In the genomic region with DNA sequence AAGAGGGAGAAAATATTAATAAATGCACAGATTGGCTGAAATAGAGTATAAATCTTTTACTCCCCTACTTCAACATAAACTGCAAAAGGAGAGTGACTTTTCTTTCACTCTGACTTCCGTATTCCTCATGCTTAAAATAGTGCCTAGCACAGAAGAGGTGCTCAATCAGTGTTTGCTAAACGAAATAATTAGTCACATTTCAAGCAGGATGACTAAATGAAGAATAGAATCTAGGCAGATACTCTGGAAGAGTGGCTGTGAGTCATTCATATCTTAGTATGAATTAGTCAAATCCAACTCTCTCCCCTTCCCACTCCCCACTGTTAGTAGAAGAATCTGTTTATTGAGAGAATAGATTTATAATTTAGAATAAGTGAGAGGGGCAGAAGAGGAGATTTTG, we compare ENCODE assay signal across 8 cellular contexts. TPM values are rescaled to one million over a fixed set of nuclear protein-coding genes. Genes with fewer than 3 reads are reported as not detected.
DNase-seq lines count a peak whose midpoint lies in the region; ATAC-seq and TF ChIP-seq lines count a peak whose summit lies in the region.

No MANE protein-coding gene starts in this region.

- H3K9me3 Mint-ChIP-seq in activated naive CD8-positive, alpha-beta T cell treated with anti-CD3 and anti-CD28 coated beads, Interleukin-2, amount 50 U/mL, for 24 hours: no peaks in the 10 kb centered on the region
- no peaks in the 10 kb centered on the region for H3K9me3 Mint-ChIP-seq in mesothelial cell of epicardium

- peak overlapping the region; percentile 92 for H3K27ac Mint-ChIP-seq in activated naive CD8-positive, alpha-beta T cell treated with anti-CD3 and anti-CD28 coated beads, Interleukin-2, amount 50 U/mL, for 24 hours
- no peak overlapping the region for H3K27ac Mint-ChIP-seq in mesothelial cell of epicardium

- peak overlapping the region; percentile 72 for H3K4me3 Mint-ChIP-seq in activated naive CD8-positive, alpha-beta T cell treated with anti-CD3 and anti-CD28 coated beads, Interleukin-2, amount 50 U/mL, for 24 hours
- H3K4me3 Mint-ChIP-seq in mesothelial cell of epicardium: no peak overlapping the region

- no peaks in the 10 kb centered on the region for H3K27me3 Mint-ChIP-seq in activated naive CD8-positive, alpha-beta T cell treated with anti-CD3 and anti-CD28 coated beads, Interleukin-2, amount 50 U/mL, for 24 hours
- H3K27me3 Mint-ChIP-seq in mesothelial cell of epicardium (ENCODE audit: low read depth): no peaks in the 10 kb centered on the region

- peaks cover 56% of the 10 kb centered on the region for H3K36me3 Mint-ChIP-seq in activated naive CD8-positive, alpha-beta T cell treated with anti-CD3 and anti-CD28 coated beads, Interleukin-2, amount 50 U/mL, for 24 hours (ENCODE audit: low read depth)
- no peaks in the 10 kb centered on the region for H3K36me3 Mint-ChIP-seq in mesothelial cell of epicardium

- ATAC-seq in HG02852 (IDR thresholded peaks at IDR 0.05; ENCODE audit: unreplicated experiment) (peak; percentile 33), HG03439 (IDR thresholded peaks at IDR 0.05; ENCODE audit: unreplicated experiment) (no peak)
- ATAC-seq in activated naive CD8-positive, alpha-beta T cell treated with anti-CD3 and anti-CD28 coated beads, Interleukin-2, amount 50 U/mL, for 24 hours: peak; percentile 67

- peak; percentile 93 for DNase-seq in ELR (ENCODE audit: low read depth)
- no peak for DNase-seq in activated naive CD8-positive, alpha-beta T cell treated with anti-CD3 and anti-CD28 coated beads, Interleukin-2, amount 50 U/mL, for 24 hours
- DNase-seq in myocyte (ENCODE audit: low read depth): peak; percentile 33
- no peak for DNase-seq in SKM-1 (lab: John Stamatoyannopoulos, UW; ENCODE audit: unreplicated experiment)
- DNase-seq in COR-L47 (lab: John Stamatoyannopoulos, UW): no peak
- DNase-seq in mesothelial cell of epicardium (ENCODE audit: low spot score in 2 of 2, unreplicated experiment in 2 of 2): no peak

- H3K4me1 Mint-ChIP-seq in activated naive CD8-positive, alpha-beta T cell treated with anti-CD3 and anti-CD28 coated beads, Interleukin-2, amount 50 U/mL, for 24 hours: peaks cover 86% of the 10 kb centered on the region
- peaks cover under 1% of the 10 kb centered on the region for H3K4me1 Mint-ChIP-seq in mesothelial cell of epicardium

- TF ChIP-seq CTCF in mesothelial cell of epicardium (IDR thresholded peaks at IDR 0.05; ENCODE audit: unreplicated experiment): no peak

RNA-seq across cellular contexts. Expression of gene CD274, which starts 4.8 kb away (rescaled TPM):
- 0.78 and 0.94 TPM in 2 replicates for total RNA-seq in myocyte
- polyA plus RNA-seq in myocyte (2012): 1.2 TPM
- total RNA-seq in mesothelial cell of epicardium: 0.20 to 0.38 TPM (median 0.29 TPM) in 3 replicates

RNA-seq across cellular contexts. Expression of gene PLGRKT, which starts 17.5 kb away (rescaled TPM):
- total RNA-seq in myocyte (45.7 and 46.9 TPM in 2 replicates), mesothelial cell of epicardium (18.2 to 21.7 TPM (median 19.6 TPM) in 3 replicates)
- polyA plus RNA-seq in myocyte (2012): 29.8 TPM

RNA-seq across cellular contexts. Expression of gene PDCD1LG2, which starts 55.1 kb away (rescaled TPM):
- total RNA-seq in myocyte (4.1 and 4.7 TPM in 2 replicates), mesothelial cell of epicardium (not detected in 3 replicates)
- 2.0 TPM for polyA plus RNA-seq in myocyte (2012)

Comparison
In these comparisons a context has a peak if more than half of its experiments do, and no peak if none do; other contexts are left out.
1. DNase-seq: peak in ELR (single experiment) and myocyte (single experiment); none in activated naive CD8-positive, alpha-beta T cell treated with anti-CD3 and anti-CD28 coated beads, Interleukin-2, amount 50 U/mL, for 24 hours (single experiment), SKM-1 (single experiment), COR-L47 (single experiment) and mesothelial cell of epicardium (0 of 2).